ENCODE assay signal across 1 cellular context in genomic region chr19:50823389-50824042, GRCh38.
TF ChIP-seq lines count a peak whose summit lies in the region.

TSS of gene KLK1 (minus strand) at chr19:50823787. CDS start at chr19:50823748, 39 bp downstream.

TF ChIP-seq in K562, 482 proteins besides CTCF, POLR2A, EP300 and RAD21 (continued from another document):
- TF ChIP-seq HDAC2 (IDR thresholded peaks at IDR 0.05) (peak; percentile 71; the same call in 1 of the 2 replicates), ATF7 (IDR thresholded peaks at IDR 0.05) (peak; percentile 60; the same call in 1 of the 2 replicates), ZBTB2 (IDR thresholded peaks at IDR 0.05) (peak; percentile 53; the same call in 1 of the 2 replicates), SIX5 (IDR thresholded peaks at IDR 0.05; ENCODE audit: borderline replicate concordance in 1 of 2, insufficient read depth in 1 of 2, low read depth in 1 of 2, low read length in 2 of 2) (no peak), SREBF1 (IDR thresholded peaks at IDR 0.05; ENCODE audit: borderline replicate concordance, low read depth, low read length) (no peak), NEUROD1 (IDR thresholded peaks at IDR 0.05; ENCODE audit: borderline replicate concordance, low read depth, low read length, partially characterized antibody) (peak; percentile 51), JUNB (CRISPR knock-in tag; conservative IDR thresholded peaks at IDR 0.05) (no peak), MYC (IDR thresholded peaks at IDR 0.05; ENCODE audit: low read depth, low read length) (peak; percentile 12; the same call in 1 of the 2 replicates), MYC (CRISPR knock-in tag; IDR thresholded peaks at IDR 0.05; ENCODE audit: borderline replicate concordance, low read depth) (peak; percentile 41; the same call in 1 of the 2 replicates), SMAD3 (CRISPR knock-in tag; conservative IDR thresholded peaks at IDR 0.05) (no peak), ZNF551 (CRISPR knock-in tag; IDR thresholded peaks at IDR 0.05) (no peak), FOXM1 (IDR thresholded peaks at IDR 0.05; ENCODE audit: low read depth) (0 out of 2 replicates have a peak, but pooled peaks have one; percentile 24), FOXM1 (CRISPR knock-in tag; IDR thresholded peaks at IDR 0.05; ENCODE audit: low read depth) (no peak), EGR1 (conservative IDR thresholded peaks at IDR 0.05) (peak; percentile 98), BCOR (IDR thresholded peaks at IDR 0.05) (0 out of 2 replicates have a peak, but pooled peaks have one; percentile 17), ZNF644 (tag; IDR thresholded peaks at IDR 0.05; ENCODE audit: low read depth) (0 out of 2 replicates have a peak, but pooled peaks have one; percentile 36), RCOR1 (IDR thresholded peaks at IDR 0.05; ENCODE audit: borderline replicate concordance in 1 of 2, low read depth in 2 of 2, low read length in 2 of 2) (peak in 1 of 2 experiments; percentile 70; a peak in 2 of 4 replicates), NRF1 (conservative IDR thresholded peaks at IDR 0.05 in 1 of 2, IDR thresholded peaks at IDR 0.05 in 1 of 2) (peak; percentile 41 to 44; a peak in 2 of 4 replicates), LCOR (CRISPR knock-in tag; IDR thresholded peaks at IDR 0.05) (0 out of 2 replicates have a peak, but pooled peaks have one; percentile 22), VEZF1 (CRISPR knock-in tag; IDR thresholded peaks at IDR 0.05) (peak; percentile 91), ZNF253 (CRISPR knock-in tag; conservative IDR thresholded peaks at IDR 0.05) (no peak), SMARCE1 (IDR thresholded peaks at IDR 0.05) (peak; percentile 87), FOXJ3 (CRISPR knock-in tag; IDR thresholded peaks at IDR 0.05) (no peak), TEAD2 (tag; IDR thresholded peaks at IDR 0.05) (no peak), CBX3 (IDR thresholded peaks at IDR 0.05; ENCODE audit: borderline replicate concordance in 1 of 2, low read length in 2 of 2) (no peak), NFIC (IDR thresholded peaks at IDR 0.05) (no peak), PCBP2 (IDR thresholded peaks at IDR 0.05; ENCODE audit: low read depth, low read length, poor library complexity, severe bottlenecking) (no peak), SMARCA4 (IDR thresholded peaks at IDR 0.05) (peak; percentile 72; the same call in 1 of the 2 replicates), CBFA2T3 (IDR thresholded peaks at IDR 0.05) (peak; percentile 51; the same call in 1 of the 2 replicates), CTBP1 (IDR thresholded peaks at IDR 0.05; ENCODE audit: borderline replicate concordance) (peak; percentile 66; the same call in 1 of the 2 replicates), CREM (IDR thresholded peaks at IDR 0.05; ENCODE audit: low read depth) (peak; percentile 71), MNT (conservative IDR thresholded peaks at IDR 0.05) (peak in 1 of 2 experiments; percentile 61; a peak in 2 of 4 replicates), L3MBTL2 (IDR thresholded peaks at IDR 0.05) (peak; percentile 57), HEY1 (CRISPR knock-in tag; IDR thresholded peaks at IDR 0.05; ENCODE audit: borderline replicate concordance) (no peak), YY1 (IDR thresholded peaks at IDR 0.05; ENCODE audit: borderline replicate concordance in 1 of 3, control insufficient read depth in 1 of 3, extremely low read depth in 1 of 3, insufficient read depth in 3 of 3, insufficient read length in 1 of 3, insufficient replicate concordance in 2 of 3, low read depth in 1 of 3, low read length in 2 of 3) (peak in 1 of 3 experiments; percentile 63), E2F6 (IDR thresholded peaks at IDR 0.05; ENCODE audit: borderline replicate concordance in 1 of 2, extremely low read depth in 1 of 2, insufficient read depth in 1 of 2, insufficient read length in 1 of 2, low read depth in 1 of 2, low read length in 1 of 2, poor library complexity in 1 of 2, severe bottlenecking in 1 of 2) (peak in 1 of 2 experiments; percentile 13), KDM1A (IDR thresholded peaks at IDR 0.05) (peak in 1 of 2 experiments; percentile 14; a peak in 1 of 4 replicates), STAG1 (CRISPR knock-in tag; IDR thresholded peaks at IDR 0.05; ENCODE audit: borderline replicate concordance) (no peak), JUN (IDR thresholded peaks at IDR 0.05; ENCODE audit: borderline replicate concordance, low read depth, low read length) (0 out of 2 replicates have a peak, but pooled peaks have one; percentile 28), JUN (CRISPR knock-in tag; IDR thresholded peaks at IDR 0.05; ENCODE audit: borderline replicate concordance) (no peak), MAZ (CRISPR knock-in tag; conservative IDR thresholded peaks at IDR 0.05 in 1 of 2, IDR thresholded peaks at IDR 0.05 in 1 of 2) (peak; percentile 52 to 57; a peak in 3 of 4 replicates), ZNF263 (CRISPR knock-in tag; IDR thresholded peaks at IDR 0.05; ENCODE audit: borderline replicate concordance) (peak; percentile 92), EZH2 (IDR thresholded peaks at IDR 0.05; ENCODE audit: borderline replicate concordance, low read depth, low read length) (no peak), FOXK2 (conservative IDR thresholded peaks at IDR 0.05 in 1 of 2, IDR thresholded peaks at IDR 0.05 in 1 of 2; ENCODE audit: low read depth in 2 of 2) (peak; percentile 84 to 92), LARP7 (IDR thresholded peaks at IDR 0.05) (no peak)
